Comparison of ENCODE assay signal across 8 cellular contexts in genomic region chr7:25389489-25390106, GRCh38.
DNase-seq lines count a peak whose midpoint lies in the region; ATAC-seq, FAIRE-seq and TF ChIP-seq lines count a peak whose summit lies in the region.

No MANE protein-coding gene starts in this region.

- H3K4me1 ChIP-seq in thoracic aorta (ENCODE audit: control insufficient read depth in 1 of 2, low read depth in 2 of 2), result peaks cover 11 to 46% of the 10 kb centered on the region in 2 donors

- peak; percentile 57 for TF ChIP-seq CTCF in thoracic aorta (IDR thresholded peaks at IDR 0.05)

- no peak overlapping the region for H3K4me3 ChIP-seq in thoracic aorta

- no peaks in the 10 kb centered on the region for H3K36me3 ChIP-seq in thoracic aorta

- no peaks in the 10 kb centered on the region for H3K9me3 ChIP-seq in thoracic aorta

- FAIRE-seq in A204.1 (lab: Jason Lieb, UNC), result peak; percentile 88
- no peak for FAIRE-seq in GM12891 (lab: Jason Lieb, UNC)

- H3K27ac ChIP-seq in thoracic aorta, result no peak overlapping the region

- DNase-seq in GM03348 (ENCODE audit: low spot score) (peak; percentile 64), NCI-H1694 treated with DMSO at 0.1 percent for 48 hours (lab: John Stamatoyannopoulos, UW) (peak; percentile 80), amniotic epithelial cell (ENCODE audit: low read depth) (peak; percentile 52), iPS-NIHi11 (ENCODE audit: low spot score) (peak; percentile 55), thoracic aorta (ENCODE audit: low spot score) (no peak), HK-2 (ENCODE audit: unreplicated experiment) (no peak), GM12891 (ENCODE audit: insufficient read length, low spot score) (no peak)

- no peak for ATAC-seq in thoracic aorta (ENCODE audit: insufficient number of reproducible peaks, low FRiP score, low read depth)

- no peak for TF ChIP-seq POLR2A in GM12891 (IDR thresholded peaks at IDR 0.05; ENCODE audit: low read depth, low read length)

- H3K27me3 ChIP-seq in thoracic aorta (replicated peaks; ENCODE audit: insufficient read depth), result no peaks in the 10 kb centered on the region

TF ChIP-seq in GM12891, 5 proteins besides CTCF, POLR2A, EP300 and RAD21:
- TF ChIP-seq POU2F2 (IDR thresholded peaks at IDR 0.05; ENCODE audit: low read depth, low read length), result no peak
- TF ChIP-seq POLR2AphosphoS5 (IDR thresholded peaks at IDR 0.05; ENCODE audit: low read depth, low read length), result no peak
- no peak for TF ChIP-seq PAX5 (IDR thresholded peaks at IDR 0.05; ENCODE audit: insufficient read depth, low read length, severe bottlenecking)
- TF ChIP-seq TAF1 (IDR thresholded peaks at IDR 0.05; ENCODE audit: low read depth, low read length), result no peak
- no peak for TF ChIP-seq SPI1 (IDR thresholded peaks at IDR 0.05; ENCODE audit: low read depth, low read length)
TF ChIP-seq in GM12891: peak in this region for 0.

Comparison
In these comparisons a context has a peak if more than half of its experiments do, and no peak if none do; other contexts are left out.
1. DNase-seq: peak in GM03348 (single experiment), NCI-H1694 treated with DMSO at 0.1 percent for 48 hours (single experiment), amniotic epithelial cell (single experiment) and iPS-NIHi11 (single experiment); none in thoracic aorta (single experiment), HK-2 (single experiment) and GM12891 (single experiment).